Comparison of ENCODE assay signal across 1 cellular context in the genomic region with DNA sequence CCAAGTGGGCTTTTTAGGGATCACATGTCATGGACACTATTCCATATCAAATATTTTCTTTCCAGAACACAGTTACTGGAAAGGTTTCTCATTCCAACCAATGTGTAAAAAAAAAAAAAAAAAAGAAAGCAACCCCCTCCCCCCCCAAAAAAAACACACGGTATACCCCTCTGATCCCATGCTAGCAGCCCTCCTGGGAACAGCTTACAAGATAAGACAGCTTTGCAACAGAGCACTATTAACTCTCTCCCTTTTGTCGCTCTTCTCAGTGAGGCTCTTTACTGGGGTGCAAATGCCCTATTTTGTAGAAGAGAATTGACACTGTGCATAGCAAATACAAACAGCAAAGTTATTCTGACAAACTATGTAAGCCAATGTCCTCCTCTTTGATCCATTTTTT.
TF ChIP-seq lines count a peak whose summit lies in the region.

No MANE protein-coding gene starts in this region.

TF ChIP-seq in IMR-90, 13 proteins besides CTCF, POLR2A, EP300 and RAD21 (continued from another document):
- TF ChIP-seq, protein P1, sequence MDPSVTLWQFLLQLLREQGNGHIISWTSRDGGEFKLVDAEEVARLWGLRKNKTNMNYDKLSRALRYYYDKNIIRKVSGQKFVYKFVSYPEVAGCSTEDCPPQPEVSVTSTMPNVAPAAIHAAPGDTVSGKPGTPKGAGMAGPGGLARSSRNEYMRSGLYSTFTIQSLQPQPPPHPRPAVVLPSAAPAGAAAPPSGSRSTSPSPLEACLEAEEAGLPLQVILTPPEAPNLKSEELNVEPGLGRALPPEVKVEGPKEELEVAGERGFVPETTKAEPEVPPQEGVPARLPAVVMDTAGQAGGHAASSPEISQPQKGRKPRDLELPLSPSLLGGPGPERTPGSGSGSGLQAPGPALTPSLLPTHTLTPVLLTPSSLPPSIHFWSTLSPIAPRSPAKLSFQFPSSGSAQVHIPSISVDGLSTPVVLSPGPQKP (IDR thresholded peaks at IDR 0.05; ENCODE audit: borderline replicate concordance, low read depth, low read length) = no peak
TF ChIP-seq in IMR-90: peak in this region for 0.
